ENCODE assay signal across 1 cellular context in genomic region chr16:57600048-57600835, GRCh38.
TF ChIP-seq lines count a peak whose summit lies in the region.

No MANE protein-coding gene starts in this region.

TF ChIP-seq in HepG2, 621 proteins besides CTCF, POLR2A, EP300 and RAD21 (continued from another document and continues in another):
- TF ChIP-seq SIN3A (IDR thresholded peaks at IDR 0.05; ENCODE audit: borderline replicate concordance, low read depth, low read length) = no peak
- TF ChIP-seq, protein P1, sequence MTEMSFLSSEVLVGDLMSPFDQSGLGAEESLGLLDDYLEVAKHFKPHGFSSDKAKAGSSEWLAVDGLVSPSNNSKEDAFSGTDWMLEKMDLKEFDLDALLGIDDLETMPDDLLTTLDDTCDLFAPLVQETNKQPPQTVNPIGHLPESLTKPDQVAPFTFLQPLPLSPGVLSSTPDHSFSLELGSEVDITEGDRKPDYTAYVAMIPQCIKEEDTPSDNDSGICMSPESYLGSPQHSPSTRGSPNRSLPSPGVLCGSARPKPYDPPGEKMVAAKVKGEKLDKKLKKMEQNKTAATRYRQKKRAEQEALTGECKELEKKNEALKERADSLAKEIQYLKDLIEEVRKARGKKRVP (CRISPR knock-in tag; IDR thresholded peaks at IDR 0.05) = no peak
- TF ChIP-seq UBTF (CRISPR knock-in tag; IDR thresholded peaks at IDR 0.05) = peak; percentile 55; the same call in 1 of the 2 replicates
- no peak; the same call in 1 of the 2 replicates for TF ChIP-seq CSRNP1 (CRISPR knock-in tag; IDR thresholded peaks at IDR 0.05)
- peak; percentile 59; the same call in 1 of the 2 replicates for TF ChIP-seq ZNF776 (CRISPR knock-in tag; IDR thresholded peaks at IDR 0.05)
- TF ChIP-seq MAF1 (CRISPR knock-in tag; IDR thresholded peaks at IDR 0.05; ENCODE audit: borderline replicate concordance) = no peak
- no peak for TF ChIP-seq ADNP (CRISPR knock-in tag; IDR thresholded peaks at IDR 0.05)
- no peak for TF ChIP-seq ZKSCAN8 (CRISPR knock-in tag; IDR thresholded peaks at IDR 0.05; ENCODE audit: borderline replicate concordance)
- TF ChIP-seq ZNF768 (CRISPR knock-in tag; IDR thresholded peaks at IDR 0.05) = peak; percentile 74
- TF ChIP-seq ZNF460 (CRISPR knock-in tag; IDR thresholded peaks at IDR 0.05; ENCODE audit: borderline replicate concordance) = no peak
- no peak for TF ChIP-seq ZFP1 (CRISPR knock-in tag; IDR thresholded peaks at IDR 0.05)
- TF ChIP-seq DMAP1 (CRISPR knock-in tag; IDR thresholded peaks at IDR 0.05) = no peak
- no peak for TF ChIP-seq ZNF781 (CRISPR knock-in tag; IDR thresholded peaks at IDR 0.05; ENCODE audit: borderline replicate concordance, not compliant biosample characterization)
- no peak for TF ChIP-seq TOPORS (CRISPR knock-in tag; IDR thresholded peaks at IDR 0.05)
- TF ChIP-seq NFYC (CRISPR knock-in tag; IDR thresholded peaks at IDR 0.05) = no peak
- TF ChIP-seq AHDC1 (CRISPR knock-in tag; IDR thresholded peaks at IDR 0.05; ENCODE audit: borderline replicate concordance) = no peak
- no peak for TF ChIP-seq TCF12 (IDR thresholded peaks at IDR 0.05)
- no peak for TF ChIP-seq TCF12 (CRISPR knock-in tag; IDR thresholded peaks at IDR 0.05)
- TF ChIP-seq, protein P2, sequence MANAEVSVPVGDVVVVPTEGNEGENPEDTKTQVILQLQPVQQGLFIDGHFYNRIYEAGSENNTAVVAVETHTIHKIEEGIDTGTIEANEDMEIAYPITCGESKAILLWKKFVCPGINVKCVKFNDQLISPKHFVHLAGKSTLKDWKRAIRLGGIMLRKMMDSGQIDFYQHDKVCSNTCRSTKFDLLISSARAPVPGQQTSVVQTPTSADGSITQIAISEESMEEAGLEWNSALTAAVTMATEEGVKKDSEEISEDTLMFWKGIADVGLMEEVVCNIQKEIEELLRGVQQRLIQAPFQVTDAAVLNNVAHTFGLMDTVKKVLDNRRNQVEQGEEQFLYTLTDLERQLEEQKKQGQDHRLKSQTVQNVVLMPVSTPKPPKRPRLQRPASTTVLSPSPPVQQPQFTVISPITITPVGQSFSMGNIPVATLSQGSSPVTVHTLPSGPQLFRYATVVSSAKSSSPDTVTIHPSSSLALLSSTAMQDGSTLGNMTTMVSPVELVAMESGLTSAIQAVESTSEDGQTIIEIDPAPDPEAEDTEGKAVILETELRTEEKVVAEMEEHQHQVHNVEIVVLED (CRISPR knock-in tag; IDR thresholded peaks at IDR 0.05; ENCODE audit: borderline replicate concordance) = no peak
- no peak; the same call in 1 of the 2 replicates for TF ChIP-seq ZNF782 (CRISPR knock-in tag; IDR thresholded peaks at IDR 0.05; ENCODE audit: borderline replicate concordance)
- no peak for TF ChIP-seq ZFP36L2 (CRISPR knock-in tag; IDR thresholded peaks at IDR 0.05)
- TF ChIP-seq ZBTB25 (CRISPR knock-in tag; IDR thresholded peaks at IDR 0.05) = no peak
- TF ChIP-seq ZNF333 (CRISPR knock-in tag; IDR thresholded peaks at IDR 0.05; ENCODE audit: borderline replicate concordance) = peak; percentile 59; the same call in 1 of the 2 replicates
- TF ChIP-seq ZNF329 (CRISPR knock-in tag; IDR thresholded peaks at IDR 0.05; ENCODE audit: low read depth) = no peak
- TF ChIP-seq ZNF441 (CRISPR knock-in tag; IDR thresholded peaks at IDR 0.05; ENCODE audit: borderline replicate concordance) = no peak
- no peak for TF ChIP-seq SMAD9 (CRISPR knock-in tag; IDR thresholded peaks at IDR 0.05)
- no peak for TF ChIP-seq ZNF780A (CRISPR knock-in tag; IDR thresholded peaks at IDR 0.05)
- TF ChIP-seq HNF4G (IDR thresholded peaks at IDR 0.05; ENCODE audit: borderline replicate concordance, low read depth, low read length) = peak; percentile 13; the same call in 1 of the 2 replicates
- no peak for TF ChIP-seq HNF4G (CRISPR knock-in tag; IDR thresholded peaks at IDR 0.05; ENCODE audit: borderline replicate concordance, low read depth)
- no peak for TF ChIP-seq NAIF1 (CRISPR knock-in tag; IDR thresholded peaks at IDR 0.05; ENCODE audit: borderline replicate concordance)
- no peak for TF ChIP-seq ZNF7 (CRISPR knock-in tag; IDR thresholded peaks at IDR 0.05)
- TF ChIP-seq DPF2 (CRISPR knock-in tag; IDR thresholded peaks at IDR 0.05; ENCODE audit: borderline replicate concordance, low read depth) = no peak
- TF ChIP-seq TEAD2 (CRISPR knock-in tag; IDR thresholded peaks at IDR 0.05) = no peak
- TF ChIP-seq ZNF598 (CRISPR knock-in tag; IDR thresholded peaks at IDR 0.05; ENCODE audit: borderline replicate concordance) = peak; percentile 87; the same call in 1 of the 2 replicates
- no peak for TF ChIP-seq CBX1 (IDR thresholded peaks at IDR 0.05; ENCODE audit: low read depth)
- TF ChIP-seq ZNF678 (CRISPR knock-in tag; IDR thresholded peaks at IDR 0.05) = 0 out of 2 replicates have a peak, but pooled peaks have one; percentile 33
- TF ChIP-seq KMT2A (CRISPR knock-in tag; IDR thresholded peaks at IDR 0.05) = 0 out of 2 replicates have a peak, but pooled peaks have one; percentile 29
- TF ChIP-seq MXD3 (CRISPR knock-in tag; IDR thresholded peaks at IDR 0.05) = 0 out of 2 replicates have a peak, but pooled peaks have one; percentile 41
- no peak for TF ChIP-seq ATF1 (CRISPR knock-in tag; IDR thresholded peaks at IDR 0.05)
- TF ChIP-seq PCBP2 (optimal IDR thresholded peaks at IDR 0.05; ENCODE audit: low read depth, low read length, poor library complexity, severe bottlenecking) = no peak
- TF ChIP-seq ZNF670 (CRISPR knock-in tag; IDR thresholded peaks at IDR 0.05; ENCODE audit: borderline replicate concordance) = no peak
- TF ChIP-seq, protein P3, sequence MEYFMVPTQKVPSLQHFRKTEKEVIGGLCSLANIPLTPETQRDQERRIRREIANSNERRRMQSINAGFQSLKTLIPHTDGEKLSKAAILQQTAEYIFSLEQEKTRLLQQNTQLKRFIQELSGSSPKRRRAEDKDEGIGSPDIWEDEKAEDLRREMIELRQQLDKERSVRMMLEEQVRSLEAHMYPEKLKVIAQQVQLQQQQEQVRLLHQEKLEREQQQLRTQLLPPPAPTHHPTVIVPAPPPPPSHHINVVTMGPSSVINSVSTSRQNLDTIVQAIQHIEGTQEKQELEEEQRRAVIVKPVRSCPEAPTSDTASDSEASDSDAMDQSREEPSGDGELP (IDR thresholded peaks at IDR 0.05; ENCODE audit: borderline replicate concordance, low read depth) = peak; percentile 63; the same call in 1 of the 2 replicates
- no peak for TF ChIP-seq ARNT2 (CRISPR knock-in tag; IDR thresholded peaks at IDR 0.05; ENCODE audit: low read depth)
- no peak for TF ChIP-seq RNF2 (conservative IDR thresholded peaks at IDR 0.05; ENCODE audit: low read depth)
- TF ChIP-seq ELF4 (CRISPR knock-in tag; IDR thresholded peaks at IDR 0.05; ENCODE audit: borderline replicate concordance) = no peak
- TF ChIP-seq HDAC2 (CRISPR knock-in tag; IDR thresholded peaks at IDR 0.05) = peak; percentile 57; the same call in 1 of the 2 replicates
- TF ChIP-seq, protein P4, sequence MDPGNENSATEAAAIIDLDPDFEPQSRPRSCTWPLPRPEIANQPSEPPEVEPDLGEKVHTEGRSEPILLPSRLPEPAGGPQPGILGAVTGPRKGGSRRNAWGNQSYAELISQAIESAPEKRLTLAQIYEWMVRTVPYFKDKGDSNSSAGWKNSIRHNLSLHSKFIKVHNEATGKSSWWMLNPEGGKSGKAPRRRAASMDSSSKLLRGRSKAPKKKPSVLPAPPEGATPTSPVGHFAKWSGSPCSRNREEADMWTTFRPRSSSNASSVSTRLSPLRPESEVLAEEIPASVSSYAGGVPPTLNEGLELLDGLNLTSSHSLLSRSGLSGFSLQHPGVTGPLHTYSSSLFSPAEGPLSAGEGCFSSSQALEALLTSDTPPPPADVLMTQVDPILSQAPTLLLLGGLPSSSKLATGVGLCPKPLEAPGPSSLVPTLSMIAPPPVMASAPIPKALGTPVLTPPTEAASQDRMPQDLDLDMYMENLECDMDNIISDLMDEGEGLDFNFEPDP (CRISPR knock-in tag; conservative IDR thresholded peaks at IDR 0.05) = no peak
- TF ChIP-seq KLF9 (CRISPR knock-in tag; IDR thresholded peaks at IDR 0.05; ENCODE audit: low read depth) = no peak
- TF ChIP-seq PAF1 (CRISPR knock-in tag; IDR thresholded peaks at IDR 0.05) = no peak
- TF ChIP-seq PREB (CRISPR knock-in tag; IDR thresholded peaks at IDR 0.05) = no peak
- no peak for TF ChIP-seq SIX1 (CRISPR knock-in tag; IDR thresholded peaks at IDR 0.05; ENCODE audit: borderline replicate concordance)
- no peak for TF ChIP-seq ZNF749 (CRISPR knock-in tag; IDR thresholded peaks at IDR 0.05; ENCODE audit: borderline replicate concordance)
- TF ChIP-seq RCOR2 (CRISPR knock-in tag; IDR thresholded peaks at IDR 0.05) = no peak
- no peak for TF ChIP-seq FLYWCH1 (CRISPR knock-in tag; IDR thresholded peaks at IDR 0.05)
